In genomic region chr6:32154514-32155161, GRCh38 we compare ENCODE assay signal across 8 cellular contexts. TPM values are rescaled to one million over a fixed set of nuclear protein-coding genes. Genes with fewer than 3 reads are reported as not detected.
DNase-seq lines count a peak whose midpoint lies in the region; ATAC-seq and TF ChIP-seq lines count a peak whose summit lies in the region.

No MANE protein-coding gene starts in this region.

- peaks cover 36% of the 10 kb centered on the region for H3K4me1 Mint-ChIP-seq in activated CD4-positive, alpha-beta T cell treated with anti-CD3 and anti-CD28 coated beads, Interleukin-2, amount 10 ng/mL, durations not matched to agents 7 days and 5 days

- DNase-seq in DMS79 (lab: John Stamatoyannopoulos, UW) (peak; percentile 47), NCI-H510A (lab: John Stamatoyannopoulos, UW) (peak; percentile 79), dermis blood vessel endothelial cell (peak; percentile 77), lower leg skin (ENCODE audit: low spot score in 2 of 2) (no peak)
- DNase-seq in activated CD4-positive, alpha-beta T cell treated with anti-CD3 and anti-CD28 coated beads, Interleukin-2, amount 10 ng/mL, durations not matched to agents 7 days and 5 days: peak; percentile 77
- DNase-seq in stimulated activated CD8-positive, alpha-beta memory T cell treated with anti-CD3 and anti-CD28 coated beads, Interleukin-12 subunit alpha, Interleukin-12 subunit beta, amount 100 ng/mL, for 1 hour (ENCODE audit: low read depth): peak; percentile 41

- H3K4me3 ChIP-seq in lower leg skin (ENCODE audit: low read depth, poor library complexity, severe bottlenecking): peak overlapping the region; percentile 76

- peak overlapping the region; percentile 90 for H3K27ac Mint-ChIP-seq in activated CD4-positive, alpha-beta T cell treated with anti-CD3 and anti-CD28 coated beads, Interleukin-2, amount 10 ng/mL, durations not matched to agents 7 days and 5 days

- POLR2A ChIA-PET in activated CD4-positive, alpha-beta T cell treated with anti-CD3 and anti-CD28 coated beads, Interleukin-2, amount 10 ng/mL, durations not matched to agents 7 days and 5 days (lab: Charles Lee): interaction anchor here (0.6 kb wide), 1 partner anchor 100 kb away, joined by 3 read pairs; no protein-coding TSS in a partner anchor

- peak; percentile 52 for ATAC-seq in HG02798 (IDR thresholded peaks at IDR 0.05; ENCODE audit: poor library complexity, unreplicated experiment)
- ATAC-seq in HG03460 (IDR thresholded peaks at IDR 0.05; ENCODE audit: unreplicated experiment): no peak

- CTCF ChIA-PET in activated CD4-positive, alpha-beta T cell treated with anti-CD3 and anti-CD28 coated beads, Interleukin-2, amount 10 ng/mL, durations not matched to agents 7 days and 5 days (lab: Charles Lee): interaction anchor here (0.6 to 1.2 kb wide), 4 partner anchors 10 to 36 kb away, joined by 3 to 5 read pairs (median 4); partner anchors contain the start of gene EGFL8

- TF ChIP-seq POLR2A in lower leg skin (IDR thresholded peaks at IDR 0.05): no peak

- peaks cover 1% of the 10 kb centered on the region for H3K36me3 Mint-ChIP-seq in activated CD4-positive, alpha-beta T cell treated with anti-CD3 and anti-CD28 coated beads, Interleukin-2, amount 10 ng/mL, durations not matched to agents 7 days and 5 days (ENCODE audit: low read depth)

- intact Hi-C loops in lower leg skin (cut with DNase I; ENCODE audit: low total_unique reads): no loop called here

- 6% methylated on average over 27 to 29 of the region's 34 CpGs for WGBS in lower leg skin, 2 donors

- H3K4me3 Mint-ChIP-seq in activated CD4-positive, alpha-beta T cell treated with anti-CD3 and anti-CD28 coated beads, Interleukin-2, amount 10 ng/mL, durations not matched to agents 7 days and 5 days: peak overlapping the region; percentile 97

- H3K27me3 Mint-ChIP-seq in activated CD4-positive, alpha-beta T cell treated with anti-CD3 and anti-CD28 coated beads, Interleukin-2, amount 10 ng/mL, durations not matched to agents 7 days and 5 days: peaks cover 24% of the 10 kb centered on the region

- TF ChIP-seq CTCF in lower leg skin (IDR thresholded peaks at IDR 0.05): peak in 1 of 3 donors; percentile 70

- no peaks in the 10 kb centered on the region for H3K9me3 Mint-ChIP-seq in activated CD4-positive, alpha-beta T cell treated with anti-CD3 and anti-CD28 coated beads, Interleukin-2, amount 10 ng/mL, durations not matched to agents 7 days and 5 days

RNA-seq across cellular contexts. Expression of gene PPT2, which starts 0.7 kb away (rescaled TPM):
- 1 to 10 TPM; 8.3 to 9.2 TPM for total RNA-seq in activated CD4-positive, alpha-beta T cell treated with anti-CD3 and anti-CD28 coated beads, Interleukin-2, amount 10 ng/mL, durations not matched to agents 7 days and 5 days
- total RNA-seq in dermis blood vessel endothelial cell (69.8 and 82.5 TPM in 2 replicates), lower leg skin (100 to 1,000 TPM in 1 of 4 donors, 10 to 100 TPM in 3; 36.6 to 220 (median 56.9) TPM)

RNA-seq across cellular contexts. Expression of gene PRRT1, which starts 2.9 kb away (rescaled TPM):
- total RNA-seq in activated CD4-positive, alpha-beta T cell treated with anti-CD3 and anti-CD28 coated beads, Interleukin-2, amount 10 ng/mL, durations not matched to agents 7 days and 5 days: under 1 TPM; 0.17 to 0.23 TPM
- total RNA-seq in dermis blood vessel endothelial cell (0.05 TPM in 1 of 2 replicates, not detected in the other), lower leg skin (1 to 10 TPM in 2 of 4 donors, under 1 TPM in 2; 0.56 to 2.6 (median 0.94) TPM)

RNA-seq across cellular contexts. Expression of gene EGFL8, which starts 9.8 kb away (rescaled TPM):
- total RNA-seq in activated CD4-positive, alpha-beta T cell treated with anti-CD3 and anti-CD28 coated beads, Interleukin-2, amount 10 ng/mL, durations not matched to agents 7 days and 5 days: 1 to 10 TPM; 6.0 to 8.6 TPM
- total RNA-seq in dermis blood vessel endothelial cell (1.3 and 2.7 TPM in 2 replicates), lower leg skin (10 to 100 TPM; 12.5 to 40.8 (median 18.6) TPM)

RNA-seq across cellular contexts. Expression of gene AGPAT1, which starts 21.2 kb away (rescaled TPM):
- total RNA-seq in activated CD4-positive, alpha-beta T cell treated with anti-CD3 and anti-CD28 coated beads, Interleukin-2, amount 10 ng/mL, durations not matched to agents 7 days and 5 days: 10 to 100 TPM; 47.3 to 52.0 TPM
- total RNA-seq in dermis blood vessel endothelial cell (9.5 and 22.2 TPM in 2 replicates), lower leg skin (10 to 100 TPM; 18.8 to 53.2 (median 28.0) TPM)

RNA-seq across cellular contexts. Expression of gene RNF5, which starts 23.6 kb away (rescaled TPM):
- 10 to 100 TPM; 39.8 to 49.7 TPM for total RNA-seq in activated CD4-positive, alpha-beta T cell treated with anti-CD3 and anti-CD28 coated beads, Interleukin-2, amount 10 ng/mL, durations not matched to agents 7 days and 5 days
- total RNA-seq in dermis blood vessel endothelial cell (31.6 and 53.1 TPM in 2 replicates), lower leg skin (10 to 100 TPM; 52.4 to 75.3 (median 56.8) TPM)

Comparison
In these comparisons a context has a peak if more than half of its experiments do, and no peak if none do; other contexts are left out.
1. DNase-seq: peak in DMS79 (single experiment), NCI-H510A (single experiment), activated CD4-positive, alpha-beta T cell treated with anti-CD3 and anti-CD28 coated beads, Interleukin-2, amount 10 ng/mL, durations not matched to agents 7 days and 5 days (single experiment), dermis blood vessel endothelial cell (single experiment) and stimulated activated CD8-positive, alpha-beta memory T cell treated with anti-CD3 and anti-CD28 coated beads, Interleukin-12 subunit alpha, Interleukin-12 subunit beta, amount 100 ng/mL, for 1 hour (single experiment); none in lower leg skin (0 of 2).